8 cellular contexts compared by ENCODE assay signal in the genomic region with DNA sequence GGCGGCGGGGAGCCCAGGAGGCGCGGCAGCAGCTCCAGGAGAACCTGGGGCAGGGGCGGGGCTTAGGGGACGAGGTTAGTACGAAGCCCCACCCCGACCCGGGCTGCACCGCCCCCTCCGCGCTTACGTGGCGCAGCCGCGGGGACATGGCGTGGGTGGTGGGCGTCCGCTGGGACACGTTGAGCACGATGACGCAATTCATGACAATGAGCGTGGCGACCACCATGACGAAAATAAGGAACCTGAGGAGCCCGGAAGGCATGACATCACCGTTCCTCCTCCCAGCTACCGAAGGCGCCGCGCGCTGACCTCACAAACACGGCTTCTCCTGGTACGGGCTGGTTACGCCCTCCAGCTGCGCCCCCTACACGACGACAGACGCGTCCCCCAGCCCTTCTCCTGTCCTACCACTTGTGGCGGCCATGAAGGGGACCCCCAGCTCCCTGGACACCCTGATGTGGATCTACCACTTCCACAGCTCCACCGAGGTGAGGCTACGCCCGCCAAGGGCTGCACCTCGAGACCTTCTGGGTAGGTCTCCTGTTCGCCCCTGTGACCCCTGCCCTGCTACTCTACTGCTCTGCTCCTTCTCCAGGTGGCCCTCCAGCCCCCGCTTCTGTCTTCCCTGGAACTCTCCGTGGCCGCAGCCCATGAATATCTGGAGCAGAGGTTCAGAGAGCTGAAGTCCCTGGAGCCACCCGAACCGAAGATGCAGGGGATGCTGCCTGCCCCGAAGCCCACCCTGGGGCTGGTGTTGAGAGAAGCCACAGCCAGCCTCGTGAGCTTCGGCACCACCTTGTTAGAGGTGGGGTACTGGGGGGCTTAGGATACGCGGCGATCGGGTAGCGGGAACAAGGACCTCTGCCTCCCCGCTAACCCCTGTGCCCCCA. TPM values are rescaled to one million over a fixed set of nuclear protein-coding genes. Genes with fewer than 3 reads are reported as not detected.
DNase-seq lines count a peak whose midpoint lies in the region; ATAC-seq and TF ChIP-seq lines count a peak whose summit lies in the region.

A gene (plus strand): TSS at position 196 of the 890 bp plus-strand sequence. CDS start 227 bp downstream, at position 423.

- POLR2A ChIA-PET in HEK293 (lab: Yijun Ruan, JAX): interaction anchor here (2.1 kb wide), 1 partner anchor 67 kb away, joined by 6 read pairs; a partner anchor contains a TSS

- H3K4me3 ChIP-seq in HEK293 (ENCODE audit: low read depth, low read length): no peak within 1 kb of the TSS
- no peak within 1 kb of the TSS for H3K4me3 ChIP-seq in WERI-Rb-1 (ENCODE audit: low read depth, low read length)

- peak within 1 kb of the TSS; percentile 83 to 100 (median 97) for H3K27ac Mint-ChIP-seq in immature natural killer cell

- peaks cover 38 to 45% of the 10 kb centered on the region in 2 donors for H3K4me1 Mint-ChIP-seq in immature natural killer cell

- H3K9me3 ChIP-seq in HEK293 (ENCODE audit: control insufficient read depth, insufficient read depth, low read depth, low read length): no peaks in the 10 kb centered on the region
- no peaks in the 10 kb centered on the region for H3K9me3 ChIP-seq in WERI-Rb-1 (ENCODE audit: severe bottlenecking)

- peaks cover 0 to 7% (median 5%) of the 10 kb centered on the region in 3 donors for H3K36me3 Mint-ChIP-seq in immature natural killer cell

- TF ChIP-seq CTCF in HEK293 (tag by site-specific recombination; IDR thresholded peaks at IDR 0.05): no peak
- TF ChIP-seq CTCF in WERI-Rb-1 (IDR thresholded peaks at IDR 0.05; ENCODE audit: low read depth, low read length): no peak

- H3K27me3 ChIP-seq in WERI-Rb-1 (ENCODE audit: insufficient read depth, low read depth, severe bottlenecking): no peaks in the 10 kb centered on the region

- ATAC-seq in GM21737 (IDR thresholded peaks at IDR 0.05; ENCODE audit: unreplicated experiment): no peak

- H3K4me3 Mint-ChIP-seq in immature natural killer cell: peak within 1 kb of the TSS; percentile 87 to 92 (median 90)

- H3K27me3 Mint-ChIP-seq in immature natural killer cell (ENCODE audit: low read depth in 3 of 3): peaks cover 21 to 35% (median 22%) of the 10 kb centered on the region in 3 donors

- peaks cover 3% of the 10 kb centered on the region; the same call in 1 of the 2 replicates for H3K4me1 ChIP-seq in HEK293 (ENCODE audit: control insufficient read depth, insufficient read depth, low read length)

- H3K9me3 Mint-ChIP-seq in immature natural killer cell: no peaks in the 10 kb centered on the region

- H3K36me3 ChIP-seq in HEK293 (ENCODE audit: control insufficient read depth in 2 of 2, insufficient read depth in 1 of 2, low read length in 2 of 2) (peaks cover 0 to 50% of the 10 kb centered on the region in 2 experiments; a peak in 1 of 3 replicates), WERI-Rb-1 (peaks cover 71% of the 10 kb centered on the region)

- H3K27ac ChIP-seq in HEK293 (ENCODE audit: extremely low read depth, low read depth, low read length) (no peak within 1 kb of the TSS), WERI-Rb-1 (peak within 1 kb of the TSS; percentile 21; the same call in 1 of the 2 replicates)

- DNase-seq in AG08396 (ENCODE audit: low spot score): peak; percentile 73
- DNase-seq in WERI-Rb-1: no peak
- DNase-seq in brain pericyte (ENCODE audit: low read depth, low spot score): peak; percentile 8
- peak; percentile 93 to 94 (median 93) for DNase-seq in immature natural killer cell
- DNase-seq in stimulated activated CD4-positive, alpha-beta T cell treated with anti-CD3 and anti-CD28 coated beads, Interleukin-12 subunit alpha, Interleukin-12 subunit beta, amount 100 ng/mL, for 4 hours: peak; percentile 95
- DNase-seq in DMS 273 (lab: John Stamatoyannopoulos, UW; ENCODE audit: unreplicated experiment): no peak

- CTCF ChIA-PET in HEK293 (lab: Yijun Ruan, JAX): interaction anchor here (0.6 to 1.2 kb wide), 5 partner anchors 10 to 162 kb away, joined by 3 to 5 read pairs (median 4); a partner anchor contains a TSS

TF ChIP-seq in HEK293, 187 proteins besides CTCF, POLR2A, EP300 and RAD21:
- TF ChIP-seq ZNF629 (tag by site-specific recombination; IDR thresholded peaks at IDR 0.05) (peak; percentile 38), ZNF24 (tag by site-specific recombination; IDR thresholded peaks at IDR 0.05) (no peak)
- TF ChIP-seq, protein P1, sequence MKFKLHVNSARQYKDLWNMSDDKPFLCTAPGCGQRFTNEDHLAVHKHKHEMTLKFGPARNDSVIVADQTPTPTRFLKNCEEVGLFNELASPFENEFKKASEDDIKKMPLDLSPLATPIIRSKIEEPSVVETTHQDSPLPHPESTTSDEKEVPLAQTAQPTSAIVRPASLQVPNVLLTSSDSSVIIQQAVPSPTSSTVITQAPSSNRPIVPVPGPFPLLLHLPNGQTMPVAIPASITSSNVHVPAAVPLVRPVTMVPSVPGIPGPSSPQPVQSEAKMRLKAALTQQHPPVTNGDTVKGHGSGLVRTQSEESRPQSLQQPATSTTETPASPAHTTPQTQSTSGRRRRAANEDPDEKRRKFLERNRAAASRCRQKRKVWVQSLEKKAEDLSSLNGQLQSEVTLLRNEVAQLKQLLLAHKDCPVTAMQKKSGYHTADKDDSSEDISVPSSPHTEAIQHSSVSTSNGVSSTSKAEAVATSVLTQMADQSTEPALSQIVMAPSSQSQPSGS (tag by site-specific recombination; IDR thresholded peaks at IDR 0.05; ENCODE audit: low read depth): peak; percentile 24; the same call in 1 of the 2 replicates

RNA-seq across cellular contexts. Expression of the gene that starts here (rescaled TPM):
- polyA plus RNA-seq in immature natural killer cell: 1 to 10 TPM in 2 of 3 donors, under 1 TPM in 1; 0.22 to 1.7 (median 1.3) TPM

Comparison
In these comparisons a context has a peak if more than half of its experiments do, and no peak if none do; other contexts are left out.
1. DNase-seq: peak in AG08396 (single experiment), brain pericyte (single experiment), immature natural killer cell (3 of 3) and stimulated activated CD4-positive, alpha-beta T cell treated with anti-CD3 and anti-CD28 coated beads, Interleukin-12 subunit alpha, Interleukin-12 subunit beta, amount 100 ng/mL, for 4 hours (single experiment); none in WERI-Rb-1 (single experiment) and DMS 273 (single experiment).